In genomic region chr7:31083205-31083801, GRCh38 we compare ENCODE assay signal across 18 cellular contexts. TPM values are rescaled to one million over a fixed set of nuclear protein-coding genes. Genes with fewer than 3 reads are reported as not detected.
DNase-seq lines count a peak whose midpoint lies in the region; TF ChIP-seq lines count a peak whose summit lies in the region.
"Had no signal": no experiment of that assay in that cellular context is flagged by ENCODE, and none has a peak within 500 bp of the region (broad histone marks: within the 10 kb centered on the region; RNA-seq: fewer than 3 reads in every experiment).

No MANE protein-coding gene starts in this region.

- TF ChIP-seq EP300 in esophagus muscularis mucosa (IDR thresholded peaks at IDR 0.05) = no peak

- 56% methylated on average over 5 of the region's 5 CpGs for WGBS in esophagus muscularis mucosa

- H3K27ac ChIP-seq in esophagus muscularis mucosa (replicated peaks in 1 of 4) (peak overlapping the region; percentile 12 to 71 (median 54)), muscle layer of duodenum (ENCODE audit: low read length) (peak overlapping the region; percentile 40), stomach smooth muscle (ENCODE audit: low read length) (peak overlapping the region; percentile 69), osteoblast (ENCODE audit: low read depth, low read length) (no peak overlapping the region)

- H3K9me3 ChIP-seq in esophagus muscularis mucosa = no peaks in the 10 kb centered on the region
- no peaks in the 10 kb centered on the region for H3K9me3 ChIP-seq in muscle layer of duodenum (ENCODE audit: control insufficient read depth in 1 of 2, low read length in 2 of 2)
- no peaks in the 10 kb centered on the region for H3K9me3 ChIP-seq in stomach smooth muscle (ENCODE audit: control insufficient read depth in 2 of 2, low read length in 2 of 2)
- H3K9me3 ChIP-seq in osteoblast (ENCODE audit: low read depth, low read length) = no peaks in the 10 kb centered on the region

- DNase-seq in RPMI7951 (ENCODE audit: low read depth) (peak; percentile 67), esophagus muscularis mucosa (ENCODE audit: extremely low spot score) (no peak), osteoblast (ENCODE audit: insufficient read length, low spot score, missing footprints) (no peak), UCSD-AML1 (lab: John Stamatoyannopoulos, UW; ENCODE audit: unreplicated experiment) (no peak)
- no peak for DNase-seq in stimulated activated CD4-positive, alpha-beta T cell treated with anti-CD3 and anti-CD28 coated beads, Interleukin-2, amount 100 ng/mL, for 24 hours
- DNase-seq: AML-193; CD4-positive, alpha-beta T cell; DMS79; GOT3; KBM-7; NCI-H1105; NCI-H1694 treated with DMSO at 0.1 percent for 48 hours; NCI-H748 treated with DMSO at 0.1 percent for 48 hours; PC-3 had no signal

- H3K4me1 ChIP-seq in esophagus muscularis mucosa (peaks cover 9 to 15% (median 12%) of the 10 kb centered on the region in 4 donors), muscle layer of duodenum (ENCODE audit: control insufficient read depth in 1 of 2, insufficient read depth in 2 of 2, low read length in 2 of 2) (peaks cover 0 to 6% of the 10 kb centered on the region in 2 donors), stomach smooth muscle (ENCODE audit: control insufficient read depth, insufficient read depth, low read length) (peaks cover 6% of the 10 kb centered on the region), osteoblast (ENCODE audit: insufficient read depth, low read length) (no peaks in the 10 kb centered on the region)

- no peak for TF ChIP-seq CTCF in esophagus muscularis mucosa (IDR thresholded peaks at IDR 0.05)
- no peak for TF ChIP-seq CTCF in osteoblast (IDR thresholded peaks at IDR 0.05; ENCODE audit: extremely low read depth, low read depth, low read length)

- H3K4me3 ChIP-seq in esophagus muscularis mucosa (no peak overlapping the region), muscle layer of duodenum (ENCODE audit: low read depth in 1 of 2, low read length in 2 of 2) (no peak overlapping the region), stomach smooth muscle (ENCODE audit: low read length in 2 of 2) (no peak overlapping the region), osteoblast (ENCODE audit: insufficient read depth, low read length) (no peak overlapping the region)
- H3K4me3 ChIP-seq: GM12878 had no signal

- H3K79me2 ChIP-seq in osteoblast (ENCODE audit: insufficient read depth, low read length) = no peaks in the 10 kb centered on the region

- H3K36me3 ChIP-seq in esophagus muscularis mucosa (peaks cover 0 to 5% (median 0%) of the 10 kb centered on the region in 4 donors), muscle layer of duodenum (ENCODE audit: control insufficient read depth in 1 of 2, insufficient read depth in 2 of 2, low read length in 2 of 2) (no peaks in the 10 kb centered on the region), stomach smooth muscle (ENCODE audit: control insufficient read depth in 2 of 2, insufficient read depth in 2 of 2, low read length in 2 of 2) (no peaks in the 10 kb centered on the region), osteoblast (ENCODE audit: insufficient read depth, low read length) (no peaks in the 10 kb centered on the region)

- H4K20me1 ChIP-seq in osteoblast (ENCODE audit: insufficient read depth, low read length) = no peaks in the 10 kb centered on the region

- H3K27me3 ChIP-seq in esophagus muscularis mucosa = peaks cover 0 to 24% (median 0%) of the 10 kb centered on the region in 4 donors
- no peaks in the 10 kb centered on the region for H3K27me3 ChIP-seq in muscle layer of duodenum (ENCODE audit: low read depth, low read length)
- H3K27me3 ChIP-seq in stomach smooth muscle (ENCODE audit: control insufficient read depth in 1 of 2, insufficient read depth in 2 of 2, low read length in 2 of 2) = peaks cover 0 to 8% of the 10 kb centered on the region in 2 donors
- H3K27me3 ChIP-seq in osteoblast (ENCODE audit: insufficient read depth, low read length) = peaks cover 4% of the 10 kb centered on the region

- no peak for TF ChIP-seq POLR2A in esophagus muscularis mucosa (IDR thresholded peaks at IDR 0.05; ENCODE audit: low read depth)

- no peak overlapping the region for H3K9ac ChIP-seq in stomach smooth muscle (ENCODE audit: low read length in 2 of 2)

- no peak overlapping the region for H3K4me2 ChIP-seq in osteoblast (ENCODE audit: insufficient read depth, low read length)

- intact Hi-C loops in esophagus muscularis mucosa (cut with DNase I) = no loop called here

- H2AFZ ChIP-seq in osteoblast (ENCODE audit: low read length) = no peak overlapping the region

RNA-seq across cellular contexts. Expression of gene ADCYAP1R1, which starts 31.2 kb away (rescaled TPM):
- total RNA-seq in RPMI7951 (2014; rRNA removed; shearing (Covaris generic)) = 0.10 TPM in 1 of 2 replicates, not detected in the other
- 10 to 100 TPM; 10.2 to 35.3 (median 25.7) TPM for total RNA-seq in esophagus muscularis mucosa
- not detected in 2 replicates for total RNA-seq in osteoblast
- total RNA-seq: CD4-positive, alpha-beta T cell; G401; GM12878; PC-3 had no signal

Comparison
In these comparisons a context has a peak if more than half of its experiments do, and no peak if none do; other contexts are left out.
1. RNA of gene ADCYAP1R1, which starts 31.2 kb away (total RNA-seq): 10.2 to 35.3 TPM in esophagus muscularis mucosa; 0.10 TPM in RPMI7951 and not detected in osteoblast; every median in the first group is over 10 times any median in the second.